In the genomic region with DNA sequence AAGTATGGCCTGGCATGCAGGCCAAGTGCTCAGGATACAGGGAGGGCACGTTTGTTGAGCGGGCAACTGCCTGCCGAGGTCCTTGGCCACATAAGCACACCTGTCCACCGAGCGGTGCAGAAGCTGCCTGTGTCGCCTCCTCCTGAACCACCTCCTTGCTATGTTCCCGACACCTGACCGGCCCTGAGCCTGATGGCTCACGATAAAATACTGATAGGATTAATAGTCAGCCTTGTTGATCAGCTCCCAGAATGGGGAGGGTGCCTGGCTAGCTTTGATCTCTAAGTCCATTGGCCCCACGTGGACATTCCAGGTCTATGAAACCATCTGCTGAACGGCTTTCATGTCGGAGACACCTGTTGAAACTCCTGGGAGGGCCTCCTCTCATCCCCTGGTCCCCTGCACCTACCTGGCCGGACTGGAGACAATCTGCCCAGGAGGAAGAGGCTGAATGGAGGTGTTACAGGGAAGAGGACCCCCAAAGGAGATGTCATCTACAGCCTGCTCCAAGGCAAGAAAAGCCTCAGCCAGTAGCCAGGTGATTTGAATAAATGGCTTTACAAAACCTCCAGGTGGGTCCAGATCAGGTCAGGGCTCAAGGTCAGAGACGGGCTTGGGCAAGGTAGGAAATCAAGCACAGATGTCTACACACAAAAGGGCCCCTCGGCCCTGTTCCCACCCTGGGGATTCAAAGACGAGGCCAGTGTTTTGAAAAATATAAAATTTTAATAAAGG, we compare ENCODE assay signal across 1 cellular context.
TF ChIP-seq lines count a peak whose summit lies in the region.

No MANE protein-coding gene starts in this region.

TF ChIP-seq in HepG2, 621 proteins besides CTCF, POLR2A, EP300 and RAD21 (continued from another document and continues in another):
- TF ChIP-seq, protein P1, sequence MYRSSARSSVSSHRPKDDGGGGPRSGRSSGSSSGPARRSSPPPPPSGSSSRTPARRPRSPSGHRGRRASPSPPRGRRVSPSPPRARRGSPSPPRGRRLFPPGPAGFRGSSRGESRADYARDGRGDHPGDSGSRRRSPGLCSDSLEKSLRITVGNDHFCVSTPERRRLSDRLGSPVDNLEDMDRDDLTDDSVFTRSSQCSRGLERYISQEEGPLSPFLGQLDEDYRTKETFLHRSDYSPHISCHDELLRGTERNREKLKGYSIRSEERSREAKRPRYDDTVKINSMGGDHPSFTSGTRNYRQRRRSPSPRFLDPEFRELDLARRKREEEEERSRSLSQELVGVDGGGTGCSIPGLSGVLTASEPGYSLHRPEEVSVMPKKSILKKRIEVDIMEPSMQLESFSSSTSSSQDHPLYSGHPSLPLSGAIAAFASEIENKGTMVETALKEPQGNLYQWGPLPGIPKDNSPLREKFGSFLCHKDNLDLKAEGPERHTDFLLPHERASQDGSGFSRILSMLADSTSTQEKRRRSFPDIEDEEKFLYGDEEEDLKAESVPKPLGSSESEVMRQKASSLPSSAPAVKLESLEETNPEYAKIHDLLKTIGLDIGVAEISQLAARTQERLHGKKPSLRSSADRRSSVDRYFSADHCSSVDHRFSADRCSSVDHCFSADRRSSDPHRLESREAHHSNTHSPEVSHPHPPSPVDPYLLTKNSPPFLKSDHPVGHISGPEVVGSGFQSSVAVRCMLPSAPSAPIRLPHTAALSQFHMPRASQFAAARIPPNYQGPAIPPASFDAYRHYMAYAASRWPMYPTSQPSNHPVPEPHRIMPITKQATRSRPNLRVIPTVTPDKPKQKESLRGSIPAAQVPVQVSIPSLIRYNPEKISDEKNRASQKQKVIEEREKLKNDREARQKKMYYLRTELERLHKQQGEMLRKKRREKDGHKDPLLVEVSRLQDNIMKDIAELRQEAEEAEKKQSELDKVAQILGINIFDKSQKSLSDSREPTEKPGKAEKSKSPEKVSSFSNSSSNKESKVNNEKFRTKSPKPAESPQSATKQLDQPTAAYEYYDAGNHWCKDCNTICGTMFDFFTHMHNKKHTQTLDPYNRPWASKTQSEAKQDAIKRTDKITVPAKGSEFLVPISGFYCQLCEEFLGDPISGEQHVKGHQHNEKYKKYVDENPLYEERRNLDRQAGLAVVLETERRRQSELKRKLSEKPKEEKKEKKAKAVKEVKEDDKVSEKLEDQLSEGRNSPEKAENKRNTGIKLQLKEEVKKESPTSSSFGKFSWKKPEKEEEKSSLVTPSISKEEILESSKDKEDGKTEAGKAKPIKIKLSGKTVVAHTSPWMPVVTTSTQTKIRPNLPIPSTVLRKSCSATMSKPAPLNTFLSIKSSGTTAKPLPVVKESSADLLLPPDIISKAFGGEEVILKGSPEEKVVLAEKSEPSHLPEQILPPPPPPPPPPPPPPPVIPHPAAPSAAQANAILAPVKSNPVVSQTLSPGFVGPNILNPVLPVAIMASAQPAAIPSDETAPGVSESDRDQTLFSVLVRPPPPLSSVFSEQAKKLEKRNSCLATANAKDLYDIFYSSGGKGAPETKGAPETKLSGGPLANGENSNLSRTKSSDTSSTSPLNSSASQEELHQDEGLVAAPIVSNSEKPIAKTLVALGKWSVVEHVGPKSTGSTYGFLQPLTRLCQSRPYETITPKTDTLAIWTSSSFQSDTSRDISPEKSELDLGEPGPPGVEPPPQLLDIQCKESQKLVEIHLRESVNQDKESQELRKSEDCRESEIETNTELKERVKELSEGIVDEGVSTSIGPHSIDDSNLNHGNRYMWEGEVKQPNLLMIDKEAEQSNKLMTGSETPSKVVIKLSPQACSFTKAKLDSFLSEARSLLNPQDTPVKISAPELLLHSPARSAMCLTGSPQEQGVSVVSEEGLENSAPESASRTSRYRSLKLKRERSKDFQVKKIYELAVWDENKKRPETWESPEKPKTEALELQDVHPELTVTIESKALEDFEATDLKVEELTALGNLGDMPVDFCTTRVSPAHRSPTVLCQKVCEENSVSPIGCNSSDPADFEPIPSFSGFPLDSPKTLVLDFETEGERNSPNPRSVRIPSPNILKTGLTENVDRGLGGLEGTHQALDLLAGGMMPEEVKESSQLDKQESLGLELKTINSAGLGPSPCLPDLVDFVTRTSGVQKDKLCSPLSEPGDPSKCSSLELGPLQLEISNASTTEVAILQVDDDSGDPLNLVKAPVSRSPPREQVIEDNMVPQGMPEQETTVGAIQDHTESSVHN (CRISPR knock-in tag; IDR thresholded peaks at IDR 0.05), result peak; percentile 17; the same call in 1 of the 2 replicates
- TF ChIP-seq, protein P2, sequence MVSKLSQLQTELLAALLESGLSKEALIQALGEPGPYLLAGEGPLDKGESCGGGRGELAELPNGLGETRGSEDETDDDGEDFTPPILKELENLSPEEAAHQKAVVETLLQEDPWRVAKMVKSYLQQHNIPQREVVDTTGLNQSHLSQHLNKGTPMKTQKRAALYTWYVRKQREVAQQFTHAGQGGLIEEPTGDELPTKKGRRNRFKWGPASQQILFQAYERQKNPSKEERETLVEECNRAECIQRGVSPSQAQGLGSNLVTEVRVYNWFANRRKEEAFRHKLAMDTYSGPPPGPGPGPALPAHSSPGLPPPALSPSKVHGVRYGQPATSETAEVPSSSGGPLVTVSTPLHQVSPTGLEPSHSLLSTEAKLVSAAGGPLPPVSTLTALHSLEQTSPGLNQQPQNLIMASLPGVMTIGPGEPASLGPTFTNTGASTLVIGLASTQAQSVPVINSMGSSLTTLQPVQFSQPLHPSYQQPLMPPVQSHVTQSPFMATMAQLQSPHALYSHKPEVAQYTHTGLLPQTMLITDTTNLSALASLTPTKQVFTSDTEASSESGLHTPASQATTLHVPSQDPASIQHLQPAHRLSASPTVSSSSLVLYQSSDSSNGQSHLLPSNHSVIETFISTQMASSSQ (IDR thresholded peaks at IDR 0.05; ENCODE audit: low read depth), result no peak
- TF ChIP-seq, protein P2 (CRISPR knock-in tag; IDR thresholded peaks at IDR 0.05; ENCODE audit: borderline replicate concordance), result 0 out of 2 replicates have a peak, but pooled peaks have one; percentile 32
- TF ChIP-seq, protein P3, sequence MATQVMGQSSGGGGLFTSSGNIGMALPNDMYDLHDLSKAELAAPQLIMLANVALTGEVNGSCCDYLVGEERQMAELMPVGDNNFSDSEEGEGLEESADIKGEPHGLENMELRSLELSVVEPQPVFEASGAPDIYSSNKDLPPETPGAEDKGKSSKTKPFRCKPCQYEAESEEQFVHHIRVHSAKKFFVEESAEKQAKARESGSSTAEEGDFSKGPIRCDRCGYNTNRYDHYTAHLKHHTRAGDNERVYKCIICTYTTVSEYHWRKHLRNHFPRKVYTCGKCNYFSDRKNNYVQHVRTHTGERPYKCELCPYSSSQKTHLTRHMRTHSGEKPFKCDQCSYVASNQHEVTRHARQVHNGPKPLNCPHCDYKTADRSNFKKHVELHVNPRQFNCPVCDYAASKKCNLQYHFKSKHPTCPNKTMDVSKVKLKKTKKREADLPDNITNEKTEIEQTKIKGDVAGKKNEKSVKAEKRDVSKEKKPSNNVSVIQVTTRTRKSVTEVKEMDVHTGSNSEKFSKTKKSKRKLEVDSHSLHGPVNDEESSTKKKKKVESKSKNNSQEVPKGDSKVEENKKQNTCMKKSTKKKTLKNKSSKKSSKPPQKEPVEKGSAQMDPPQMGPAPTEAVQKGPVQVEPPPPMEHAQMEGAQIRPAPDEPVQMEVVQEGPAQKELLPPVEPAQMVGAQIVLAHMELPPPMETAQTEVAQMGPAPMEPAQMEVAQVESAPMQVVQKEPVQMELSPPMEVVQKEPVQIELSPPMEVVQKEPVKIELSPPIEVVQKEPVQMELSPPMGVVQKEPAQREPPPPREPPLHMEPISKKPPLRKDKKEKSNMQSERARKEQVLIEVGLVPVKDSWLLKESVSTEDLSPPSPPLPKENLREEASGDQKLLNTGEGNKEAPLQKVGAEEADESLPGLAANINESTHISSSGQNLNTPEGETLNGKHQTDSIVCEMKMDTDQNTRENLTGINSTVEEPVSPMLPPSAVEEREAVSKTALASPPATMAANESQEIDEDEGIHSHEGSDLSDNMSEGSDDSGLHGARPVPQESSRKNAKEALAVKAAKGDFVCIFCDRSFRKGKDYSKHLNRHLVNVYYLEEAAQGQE (IDR thresholded peaks at IDR 0.05; ENCODE audit: borderline replicate concordance in 1 of 2, low read depth in 1 of 2, low read length in 2 of 2), result no peak
- TF ChIP-seq ZEB1 (IDR thresholded peaks at IDR 0.05; ENCODE audit: insufficient replicate concordance, low read depth) (peak; percentile 75), HNRNPUL1 (IDR thresholded peaks at IDR 0.05; ENCODE audit: low read depth, low read length) (no peak), AGO1 (IDR thresholded peaks at IDR 0.05; ENCODE audit: low read depth, low read length, poor library complexity, severe bottlenecking) (peak; percentile 88), ZNF180 (CRISPR knock-in tag; IDR thresholded peaks at IDR 0.05; ENCODE audit: borderline replicate concordance, low read depth) (no peak), ZFX (CRISPR knock-in tag; IDR thresholded peaks at IDR 0.05; ENCODE audit: low read depth) (peak; percentile 35; the same call in 1 of the 2 replicates), ZNF709 (CRISPR knock-in tag; IDR thresholded peaks at IDR 0.05) (0 out of 2 replicates have a peak, but pooled peaks have one; percentile 30), ZNF451 (CRISPR knock-in tag; IDR thresholded peaks at IDR 0.05) (0 out of 2 replicates have a peak, but pooled peaks have one; percentile 31), PLRG1 (conservative IDR thresholded peaks at IDR 0.05) (no peak), ZBTB8A (CRISPR knock-in tag; IDR thresholded peaks at IDR 0.05; ENCODE audit: borderline replicate concordance, low read depth) (no peak), ARNT (IDR thresholded peaks at IDR 0.05) (no peak), ISL2 (CRISPR knock-in tag; IDR thresholded peaks at IDR 0.05) (0 out of 2 replicates have a peak, but pooled peaks have one; percentile 21), NFKB2 (CRISPR knock-in tag; IDR thresholded peaks at IDR 0.05; ENCODE audit: borderline replicate concordance) (peak; percentile 31; the same call in 1 of the 2 replicates), ZNF260 (CRISPR knock-in tag; IDR thresholded peaks at IDR 0.05; ENCODE audit: borderline replicate concordance, low read depth) (no peak), ZNF274 (CRISPR knock-in tag; IDR thresholded peaks at IDR 0.05) (peak; percentile 33; the same call in 1 of the 2 replicates), ZNF572 (CRISPR knock-in tag; IDR thresholded peaks at IDR 0.05) (0 out of 2 replicates have a peak, but pooled peaks have one; percentile 25), RBM22 (optimal IDR thresholded peaks at IDR 0.05; ENCODE audit: low read length) (peak; percentile 100), NONO (IDR thresholded peaks at IDR 0.05) (no peak), NONO (CRISPR knock-in tag; conservative IDR thresholded peaks at IDR 0.05) (no peak), PAF1 (CRISPR knock-in tag; IDR thresholded peaks at IDR 0.05) (peak; percentile 83; the same call in 1 of the 2 replicates)
- TF ChIP-seq, protein P4, sequence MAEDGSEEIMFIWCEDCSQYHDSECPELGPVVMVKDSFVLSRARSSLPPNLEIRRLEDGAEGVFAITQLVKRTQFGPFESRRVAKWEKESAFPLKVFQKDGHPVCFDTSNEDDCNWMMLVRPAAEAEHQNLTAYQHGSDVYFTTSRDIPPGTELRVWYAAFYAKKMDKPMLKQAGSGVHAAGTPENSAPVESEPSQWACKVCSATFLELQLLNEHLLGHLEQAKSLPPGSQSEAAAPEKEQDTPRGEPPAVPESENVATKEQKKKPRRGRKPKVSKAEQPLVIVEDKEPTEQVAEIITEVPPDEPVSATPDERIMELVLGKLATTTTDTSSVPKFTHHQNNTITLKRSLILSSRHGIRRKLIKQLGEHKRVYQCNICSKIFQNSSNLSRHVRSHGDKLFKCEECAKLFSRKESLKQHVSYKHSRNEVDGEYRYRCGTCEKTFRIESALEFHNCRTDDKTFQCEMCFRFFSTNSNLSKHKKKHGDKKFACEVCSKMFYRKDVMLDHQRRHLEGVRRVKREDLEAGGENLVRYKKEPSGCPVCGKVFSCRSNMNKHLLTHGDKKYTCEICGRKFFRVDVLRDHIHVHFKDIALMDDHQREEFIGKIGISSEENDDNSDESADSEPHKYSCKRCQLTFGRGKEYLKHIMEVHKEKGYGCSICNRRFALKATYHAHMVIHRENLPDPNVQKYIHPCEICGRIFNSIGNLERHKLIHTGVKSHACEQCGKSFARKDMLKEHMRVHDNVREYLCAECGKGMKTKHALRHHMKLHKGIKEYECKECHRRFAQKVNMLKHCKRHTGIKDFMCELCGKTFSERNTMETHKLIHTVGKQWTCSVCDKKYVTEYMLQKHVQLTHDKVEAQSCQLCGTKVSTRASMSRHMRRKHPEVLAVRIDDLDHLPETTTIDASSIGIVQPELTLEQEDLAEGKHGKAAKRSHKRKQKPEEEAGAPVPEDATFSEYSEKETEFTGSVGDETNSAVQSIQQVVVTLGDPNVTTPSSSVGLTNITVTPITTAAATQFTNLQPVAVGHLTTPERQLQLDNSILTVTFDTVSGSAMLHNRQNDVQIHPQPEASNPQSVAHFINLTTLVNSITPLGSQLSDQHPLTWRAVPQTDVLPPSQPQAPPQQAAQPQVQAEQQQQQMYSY (CRISPR knock-in tag; IDR thresholded peaks at IDR 0.05), result no peak
- TF ChIP-seq, protein P5, sequence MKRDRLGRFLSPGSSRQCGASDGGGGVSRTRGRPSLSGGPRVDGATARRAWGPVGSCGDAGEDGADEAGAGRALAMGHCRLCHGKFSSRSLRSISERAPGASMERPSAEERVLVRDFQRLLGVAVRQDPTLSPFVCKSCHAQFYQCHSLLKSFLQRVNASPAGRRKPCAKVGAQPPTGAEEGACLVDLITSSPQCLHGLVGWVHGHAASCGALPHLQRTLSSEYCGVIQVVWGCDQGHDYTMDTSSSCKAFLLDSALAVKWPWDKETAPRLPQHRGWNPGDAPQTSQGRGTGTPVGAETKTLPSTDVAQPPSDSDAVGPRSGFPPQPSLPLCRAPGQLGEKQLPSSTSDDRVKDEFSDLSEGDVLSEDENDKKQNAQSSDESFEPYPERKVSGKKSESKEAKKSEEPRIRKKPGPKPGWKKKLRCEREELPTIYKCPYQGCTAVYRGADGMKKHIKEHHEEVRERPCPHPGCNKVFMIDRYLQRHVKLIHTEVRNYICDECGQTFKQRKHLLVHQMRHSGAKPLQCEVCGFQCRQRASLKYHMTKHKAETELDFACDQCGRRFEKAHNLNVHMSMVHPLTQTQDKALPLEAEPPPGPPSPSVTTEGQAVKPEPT (CRISPR knock-in tag; IDR thresholded peaks at IDR 0.05; ENCODE audit: low read depth), result no peak; the same call in 1 of the 2 replicates
- TF ChIP-seq, protein P6, sequence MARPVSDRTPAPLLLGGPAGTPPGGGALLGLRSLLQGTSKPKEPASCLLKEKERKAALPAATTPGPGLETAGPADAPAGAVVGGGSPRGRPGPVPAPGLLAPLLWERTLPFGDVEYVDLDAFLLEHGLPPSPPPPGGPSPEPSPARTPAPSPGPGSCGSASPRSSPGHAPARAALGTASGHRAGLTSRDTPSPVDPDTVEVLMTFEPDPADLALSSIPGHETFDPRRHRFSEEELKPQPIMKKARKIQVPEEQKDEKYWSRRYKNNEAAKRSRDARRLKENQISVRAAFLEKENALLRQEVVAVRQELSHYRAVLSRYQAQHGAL (CRISPR knock-in tag; IDR thresholded peaks at IDR 0.05; ENCODE audit: not compliant biosample characterization), result no peak
